In the genomic region with DNA sequence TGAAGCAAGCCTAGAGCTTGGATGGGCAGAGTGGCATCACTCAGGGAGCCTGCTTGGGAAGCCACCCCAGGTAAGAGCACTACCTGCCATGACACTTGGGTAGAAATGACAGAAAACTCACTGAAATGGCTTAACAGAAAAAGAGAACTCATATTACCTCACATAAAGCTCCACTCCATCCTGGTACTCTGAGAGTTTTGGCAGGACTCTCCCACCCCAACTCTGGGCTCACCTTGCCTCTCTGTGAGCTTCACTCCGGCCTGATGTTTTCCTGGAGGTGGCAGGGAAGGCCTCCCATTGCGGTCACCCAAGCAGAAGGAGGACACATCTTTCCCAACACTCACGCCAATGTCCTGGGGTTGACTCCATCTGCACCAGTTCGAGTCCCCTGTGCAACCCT, we compare ENCODE assay signal across 25 cellular contexts.
"Had no signal": no experiment of that assay in that cellular context is flagged by ENCODE, and none has a peak within 500 bp of the region (broad histone marks: within the 10 kb centered on the region; RNA-seq: fewer than 3 reads in every experiment).

No MANE protein-coding gene starts in this region.

- H3K27ac Mint-ChIP-seq: mesothelial cell of epicardium; naive thymus-derived CD4-positive, alpha-beta T cell; natural killer cell treated with Interleukin-12 subunit alpha and Interleukin-12 subunit beta and Interleukin-15 and Interleukin-18, amount 100 ng/mL, for 72 hours; stimulated activated memory B cell treated with anti-CD40 and anti-IgM and Interleukin-4, amounts not matched to agents 10 μg/mL and 1 μg/mL and 100 μg/mL, for 72 hours; type B pancreatic cell had no signal

- H3K4me3 ChIP-seq: lower lobe of right lung, ovary, prostate gland, skin epidermis, tibial nerve, uterus had no signal

- H3K27me3 ChIP-seq: ovary, tibial nerve, uterus had no signal

- DNase-seq: hippocampal formation; kidney glomerular epithelial cell; left cardiac atrium; lower lobe of right lung; mammary epithelial cell; mesenchymal stem cell; naive thymus-derived CD4-positive, alpha-beta T cell; retina; right cardiac atrium; stimulated activated CD4-positive, alpha-beta T cell treated with anti-CD3 and anti-CD28 coated beads, Interleukin-4, amount 100 ng/mL, for 24 hours; stimulated activated naive CD4-positive, alpha-beta T cell treated with Interleukin-2 at 50 U/mL for 16 hours; stimulated activated naive CD8-positive, alpha-beta T cell treated with anti-CD3 and anti-CD28 coated beads, Interleukin-15, amount 100 ng/mL, for 72 hours; substantia nigra; uterus had no signal

- H3K36me3 ChIP-seq: lower lobe of right lung, ovary, prostate gland, tibial nerve, uterus had no signal

- ATAC-seq: left cardiac atrium; left lobe of liver; lower lobe of right lung; naive thymus-derived CD4-positive, alpha-beta T cell; right cardiac atrium; sciatic nerve; stimulated activated memory B cell treated with anti-CD40 and anti-IgM and Interleukin-4, amounts not matched to agents 10 μg/mL and 1 μg/mL and 100 μg/mL, for 72 hours; stimulated activated naive CD8-positive, alpha-beta T cell treated with anti-CD3 and anti-CD28 coated beads, Interleukin-15, amount 100 ng/mL, for 72 hours had no signal

- H3K27ac ChIP-seq: lower lobe of right lung, ovary, prostate gland, skin epidermis, tibial nerve, uterus had no signal

- H3K4me1 Mint-ChIP-seq: naive thymus-derived CD4-positive, alpha-beta T cell; stimulated activated memory B cell treated with anti-CD40 and anti-IgM and Interleukin-4, amounts not matched to agents 10 μg/mL and 1 μg/mL and 100 μg/mL, for 72 hours; stimulated activated naive CD8-positive, alpha-beta T cell treated with anti-CD3 and anti-CD28 coated beads, Interleukin-15, amount 100 ng/mL, for 72 hours had no signal

- H3K4me1 ChIP-seq: lower lobe of right lung, prostate gland, tibial nerve, uterus had no signal

- H3K4me3 Mint-ChIP-seq: mesothelial cell of epicardium; naive thymus-derived CD4-positive, alpha-beta T cell; natural killer cell treated with Interleukin-12 subunit alpha and Interleukin-12 subunit beta and Interleukin-15 and Interleukin-18, amount 100 ng/mL, for 72 hours; stimulated activated memory B cell treated with anti-CD40 and anti-IgM and Interleukin-4, amounts not matched to agents 10 μg/mL and 1 μg/mL and 100 μg/mL, for 72 hours; stimulated activated naive CD8-positive, alpha-beta T cell treated with anti-CD3 and anti-CD28 coated beads, Interleukin-15, amount 100 ng/mL, for 72 hours; type B pancreatic cell had no signal

- H3K9me3 Mint-ChIP-seq: natural killer cell treated with Interleukin-12 subunit alpha and Interleukin-12 subunit beta and Interleukin-15 and Interleukin-18, amount 100 ng/mL, for 72 hours; type B pancreatic cell had no signal

- FAIRE-seq: keratinocyte had no signal

- H3K9me3 ChIP-seq: lower lobe of right lung, ovary, prostate gland, uterus had no signal

- H3K36me3 Mint-ChIP-seq: mesothelial cell of epicardium; stimulated activated memory B cell treated with anti-CD40 and anti-IgM and Interleukin-4, amounts not matched to agents 10 μg/mL and 1 μg/mL and 100 μg/mL, for 72 hours; type B pancreatic cell had no signal
